22 cellular contexts compared by ENCODE assay signal in the genomic region with DNA sequence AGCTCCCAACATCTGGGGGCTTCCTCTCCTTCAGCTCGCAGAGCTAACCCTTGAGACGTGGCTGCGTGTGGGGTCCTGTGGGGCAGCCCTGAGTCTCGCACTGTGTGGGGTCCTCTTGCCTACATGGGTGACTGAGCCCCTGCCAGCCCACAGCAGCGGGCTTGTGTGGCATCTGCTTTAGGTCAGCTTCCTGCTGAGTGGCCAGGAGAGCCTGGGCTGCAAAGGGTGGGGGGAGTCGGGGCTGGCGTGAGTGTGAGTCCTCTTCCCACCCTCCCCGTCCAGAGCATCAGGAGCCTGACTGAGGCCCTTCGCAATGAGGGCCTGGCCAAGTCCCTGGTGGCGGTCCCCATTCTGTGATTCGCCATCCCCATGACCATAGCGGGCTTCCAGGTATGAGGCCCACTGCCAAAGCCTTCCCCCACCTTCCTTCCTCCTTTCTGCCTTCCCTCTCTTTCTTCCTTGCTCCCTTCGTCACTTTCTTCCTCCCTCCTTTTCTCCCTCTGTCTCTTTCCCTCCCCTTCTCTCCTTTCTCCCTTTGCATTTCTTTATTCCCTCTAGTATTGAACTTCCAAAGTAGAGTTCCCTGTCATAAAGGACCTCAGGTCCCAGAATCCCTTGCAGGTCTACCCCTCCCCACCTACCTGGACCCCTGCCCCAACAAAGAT.
DNase-seq lines count a peak whose midpoint lies in the region; ATAC-seq, FAIRE-seq and TF ChIP-seq lines count a peak whose summit lies in the region.
"Had no signal": no experiment of that assay in that cellular context is flagged by ENCODE, and none has a peak within 500 bp of the region (broad histone marks: within the 10 kb centered on the region; RNA-seq: fewer than 3 reads in every experiment).

No MANE protein-coding gene starts in this region.

- TF ChIP-seq POLR2A in H1 (IDR thresholded peaks at IDR 0.05; ENCODE audit: control extremely low read depth in 1 of 2, low read depth in 2 of 2, low read length in 2 of 2), result no peak

- H3K27ac ChIP-seq in H1 (ENCODE audit: low read depth, low read length) (no peak overlapping the region), neuronal stem cell (replicated peaks; ENCODE audit: low read length) (no peak overlapping the region)
- H3K27ac ChIP-seq: 22Rv1; A549; BLaER1 treated with 17β-estradiol and CSF1 and Interleukin-3, amounts not matched to agents 10 nM and 100 nM; C4-2B had no signal

- FAIRE-seq in H1 (lab: Jason Lieb, UNC), result no peak
- FAIRE-seq: A549, D721Med, G401.6, GM12891 had no signal

- H3K36me3 Mint-ChIP-seq in natural killer cell treated with Interleukin-12 subunit alpha and Interleukin-12 subunit beta and Interleukin-15 and Interleukin-18, amount 100 ng/mL, for 72 hours, result no peaks in the 10 kb centered on the region
- H3K36me3 Mint-ChIP-seq in natural killer cell, result no peaks in the 10 kb centered on the region
- H3K36me3 Mint-ChIP-seq: CD8-positive, alpha-beta T cell had no signal

- H4K20me1 ChIP-seq in H1 (replicated peaks in 1 of 2; ENCODE audit: control insufficient read depth in 1 of 2, insufficient read depth in 2 of 2, low read length in 2 of 2), result no peaks in the 10 kb centered on the region
- H4K20me1 ChIP-seq: BLaER1 treated with 17β-estradiol and CSF1 and Interleukin-3, amounts not matched to agents 10 nM and 100 nM had no signal

- ATAC-seq in natural killer cell treated with Interleukin-12 subunit alpha and Interleukin-12 subunit beta and Interleukin-15 and Interleukin-18, amount 100 ng/mL, for 72 hours, result no peak
- ATAC-seq in natural killer cell (no peak), HG03460 (IDR thresholded peaks at IDR 0.05; ENCODE audit: unreplicated experiment) (no peak), GM19395 (IDR thresholded peaks at IDR 0.05; ENCODE audit: unreplicated experiment) (no peak), GM19035 (IDR thresholded peaks at IDR 0.05; ENCODE audit: unreplicated experiment) (no peak)
- ATAC-seq: A549; CD8-positive, alpha-beta T cell had no signal

- H3K4me1 Mint-ChIP-seq in natural killer cell treated with Interleukin-12 subunit alpha and Interleukin-12 subunit beta and Interleukin-15 and Interleukin-18, amount 100 ng/mL, for 72 hours (ENCODE audit: low read depth in 2 of 2), result no peaks in the 10 kb centered on the region
- peaks cover 0 to under 1% of the 10 kb centered on the region in 2 donors for H3K4me1 Mint-ChIP-seq in natural killer cell

- 88% methylated on average over 13 of the region's 13 CpGs; no CpG with 5 or more reads in 1 of the 2 experiments for WGBS in H1 (ENCODE audit: extremely low coverage in 1 of 2, insufficient coverage in 1 of 2, insufficient read length in 1 of 2, insufficient replicate concordance in 2 of 2, low coverage in 1 of 2, low lambda C conversion rate in 2 of 2, missing lambda C conversion rate in 1 of 2), 2 experiments
- WGBS in neuronal stem cell (ENCODE audit: extremely low coverage in 2 of 2, insufficient read length in 2 of 2, insufficient replicate concordance in 1 of 2), 2 donors, result no CpG with 5 or more reads among the region's 13 CpGs

- 0 out of 2 replicates have a peak overlapping the region, but pooled peaks have one; percentile 6 for H2AK5ac ChIP-seq in H1 (ENCODE audit: low read depth, low read length)
- H2AK5ac ChIP-seq in neuronal stem cell (ENCODE audit: low read depth, low read length), result no peak overlapping the region

- H3K56ac ChIP-seq in H1 (replicated peaks; ENCODE audit: insufficient read length, low read depth, low read length), result no peak overlapping the region

- H3K27me3 ChIP-seq in H1 (replicated peaks in 1 of 4; ENCODE audit: control insufficient read depth in 3 of 4, extremely low read depth in 1 of 4, insufficient read depth in 3 of 4, low read length in 3 of 4) (no peaks in the 10 kb centered on the region), neuronal stem cell (ENCODE audit: control insufficient read depth in 3 of 3, insufficient read depth in 3 of 3, low read depth in 1 of 3, low read length in 3 of 3) (peaks cover 0 to 33% (median 0%) of the 10 kb centered on the region in 3 experiments)
- H3K27me3 ChIP-seq: BLaER1 treated with 17β-estradiol and CSF1 and Interleukin-3, amounts not matched to agents 10 nM and 100 nM had no signal

- H3K4me3 ChIP-seq in H1 (ENCODE audit: extremely low read depth in 1 of 4, insufficient read depth in 2 of 4, low read depth in 3 of 4, low read length in 4 of 4), result no peak overlapping the region
- no peak overlapping the region for H3K4me3 ChIP-seq in neuronal stem cell (ENCODE audit: low read length in 2 of 2)
- H3K4me3 ChIP-seq: A549; BLaER1 treated with 17β-estradiol and CSF1 and Interleukin-3, amounts not matched to agents 10 nM and 100 nM had no signal

- H2BK20ac ChIP-seq in H1 (ENCODE audit: low read length), result no peak overlapping the region

- DNase-seq in natural killer cell treated with Interleukin-12 subunit alpha and Interleukin-12 subunit beta and Interleukin-15 and Interleukin-18, amount 100 ng/mL, for 72 hours (ENCODE audit: low spot score), result peak; percentile 54
- no peak for DNase-seq in natural killer cell
- no peak for DNase-seq in H1 (ENCODE audit: low read depth in 1 of 2, low spot score in 2 of 2)
- DNase-seq in neuronal stem cell (ENCODE audit: low spot score), result no peak
- DNase-seq: AML-193; Caco-2; Calu3; CD4-positive, alpha-beta T cell; CD8-positive, alpha-beta T cell; DMS79 treated with DMSO at 0.1 percent for 48 hours; GF-D8 had no signal

- H3K79me1 ChIP-seq in H1 (ENCODE audit: low read depth, low read length) (no peaks in the 10 kb centered on the region), neuronal stem cell (ENCODE audit: low read depth, low read length) (no peaks in the 10 kb centered on the region)

- H3K18ac ChIP-seq in H1 (ENCODE audit: extremely low read depth, low read length) (no peak overlapping the region), neuronal stem cell (ENCODE audit: low read length) (peak overlapping the region; percentile 29)

- CTCF ChIA-PET in H1 (lab: Charles Lee; ENCODE audit: partially characterized antibody), result interaction anchor here (0.7 to 2.6 kb wide), 6 partner anchors 14 to 165 kb away, joined by 3 to 10 read pairs (median 4); a partner anchor contains a TSS

- TF ChIP-seq RAD21 in H1 (IDR thresholded peaks at IDR 0.05 in 1 of 2, conservative IDR thresholded peaks at IDR 0.05 in 1 of 2; ENCODE audit: low read depth in 2 of 2, low read length in 2 of 2), result no peak

- H2BK5ac ChIP-seq in H1 (ENCODE audit: low read depth, low read length) (no peak overlapping the region), neuronal stem cell (ENCODE audit: low read length) (no peak overlapping the region)

- POLR2A ChIA-PET in H1 (lab: Charles Lee; ENCODE audit: partially characterized antibody), result no interaction called here

- no peak overlapping the region for H4K5ac ChIP-seq in H1 (ENCODE audit: insufficient read length, low read depth, low read length)

- H3K36me3 ChIP-seq in H1 (ENCODE audit: control insufficient read depth in 2 of 4, insufficient read depth in 4 of 4, low read length in 3 of 4) (no peaks in the 10 kb centered on the region), neuronal stem cell (replicated peaks in 1 of 2; ENCODE audit: control insufficient read depth in 2 of 2, insufficient read depth in 2 of 2, low read length in 2 of 2) (no peaks in the 10 kb centered on the region)
- H3K36me3 ChIP-seq: BLaER1 treated with 17β-estradiol and CSF1 and Interleukin-3, amounts not matched to agents 10 nM and 100 nM had no signal

- no peak for TF ChIP-seq EP300 in H1 (IDR thresholded peaks at IDR 0.05; ENCODE audit: borderline replicate concordance in 1 of 2, low read depth in 2 of 2, low read length in 2 of 2)

- H3K9ac ChIP-seq in H1 (replicated peaks in 1 of 4; ENCODE audit: extremely low read depth in 1 of 4, low read depth in 3 of 4, low read length in 3 of 4) (no peak overlapping the region), neuronal stem cell (ENCODE audit: low read depth, low read length, poor library complexity) (no peak overlapping the region)
- H3K9ac ChIP-seq: BLaER1 treated with 17β-estradiol and CSF1 and Interleukin-3, amounts not matched to agents 10 nM and 100 nM had no signal

- H3K79me2 ChIP-seq in H1 (ENCODE audit: control insufficient read depth in 1 of 2, insufficient read depth in 2 of 2, low read length in 2 of 2), result no peaks in the 10 kb centered on the region

- H2BK15ac ChIP-seq in H1 (ENCODE audit: low read length) (no peak overlapping the region), neuronal stem cell (ENCODE audit: low read length) (no peak overlapping the region)

- no peak overlapping the region for H3K4ac ChIP-seq in H1 (replicated peaks; ENCODE audit: insufficient read length, low read depth, low read length)
- no peak overlapping the region for H3K4ac ChIP-seq in neuronal stem cell (ENCODE audit: low read length)

- H3K27me3 Mint-ChIP-seq in natural killer cell treated with Interleukin-12 subunit alpha and Interleukin-12 subunit beta and Interleukin-15 and Interleukin-18, amount 100 ng/mL, for 72 hours, result peaks cover 7 to 18% of the 10 kb centered on the region in 2 donors
- H3K27me3 Mint-ChIP-seq in natural killer cell (ENCODE audit: low read depth in 2 of 2), result peaks cover 0 to 6% of the 10 kb centered on the region in 2 donors

- no peak overlapping the region for H2AFZ ChIP-seq in H1 (ENCODE audit: low read length)
- H2AFZ ChIP-seq in neuronal stem cell (ENCODE audit: low read length), result no peak overlapping the region

- no peak for TF ChIP-seq CTCF in natural killer cell (IDR thresholded peaks at IDR 0.05)
- TF ChIP-seq CTCF in H1 (IDR thresholded peaks at IDR 0.05; ENCODE audit: control extremely low read depth in 1 of 3, insufficient read depth in 1 of 3, low read depth in 1 of 3, low read length in 3 of 3), result no peak

- H3K23me2 ChIP-seq in H1 (ENCODE audit: low read depth, low read length), result no peaks in the 10 kb centered on the region

- H3K4me1 ChIP-seq in H1 (replicated peaks in 1 of 4; ENCODE audit: control insufficient read depth in 3 of 4, insufficient read depth in 4 of 4, low read length in 3 of 4), result peaks cover 0 to 6% (median 1%) of the 10 kb centered on the region in 4 experiments; a peak in 3 of 7 replicates
- H3K4me1 ChIP-seq in neuronal stem cell (ENCODE audit: control insufficient read depth in 2 of 2, insufficient read depth in 1 of 2, low read depth in 1 of 2, low read length in 2 of 2), result peaks cover 0 to 2% of the 10 kb centered on the region in 2 donors
- H3K4me1 ChIP-seq: A549, Caco-2 had no signal

- H3K23ac ChIP-seq in H1 (ENCODE audit: insufficient read length), result no peak overlapping the region
- H3K23ac ChIP-seq in neuronal stem cell (ENCODE audit: low read depth, low read length, poor library complexity), result no peak overlapping the region

- H4K8ac ChIP-seq in H1 (ENCODE audit: extremely low read depth, insufficient read depth, low read length) (no peak overlapping the region), neuronal stem cell (ENCODE audit: low read depth, low read length) (no peak overlapping the region)

- H3K9me3 Mint-ChIP-seq in natural killer cell treated with Interleukin-12 subunit alpha and Interleukin-12 subunit beta and Interleukin-15 and Interleukin-18, amount 100 ng/mL, for 72 hours, result no peaks in the 10 kb centered on the region
- no peaks in the 10 kb centered on the region for H3K9me3 Mint-ChIP-seq in natural killer cell
- H3K9me3 Mint-ChIP-seq: CD4-positive, alpha-beta T cell; CD8-positive, alpha-beta T cell had no signal

- H3K4me2 ChIP-seq in H1 (ENCODE audit: insufficient read depth in 1 of 2, low read depth in 2 of 2, low read length in 2 of 2) (no peak overlapping the region), neuronal stem cell (ENCODE audit: insufficient read depth, low read length, poor library complexity, severe bottlenecking) (no peak overlapping the region)
- H3K4me2 ChIP-seq: A549 had no signal

- H4K91ac ChIP-seq in H1 (replicated peaks; ENCODE audit: insufficient read length, low read length), result peak overlapping the region; percentile 13
- H4K91ac ChIP-seq in neuronal stem cell (ENCODE audit: low read depth, low read length, poor library complexity), result no peak overlapping the region

- intact Hi-C loops in natural killer cell (cut with micrococcal nuclease), result no loop called here

- H2BK120ac ChIP-seq in H1 (replicated peaks; ENCODE audit: low read depth, low read length) (no peak overlapping the region), neuronal stem cell (ENCODE audit: low read depth, low read length) (no peak overlapping the region)

- H3K14ac ChIP-seq in H1 (ENCODE audit: insufficient read length) (no peak overlapping the region), neuronal stem cell (ENCODE audit: low read length) (no peak overlapping the region)

- no peaks in the 10 kb centered on the region for H3K9me3 ChIP-seq in H1 (ENCODE audit: insufficient read depth in 2 of 2, low read depth in 1 of 2, low read length in 1 of 2)
- H3K9me3 ChIP-seq in neuronal stem cell (replicated peaks in 1 of 2; ENCODE audit: control insufficient read depth in 2 of 2, insufficient read depth in 1 of 2, low read depth in 1 of 2, low read length in 2 of 2), result no peaks in the 10 kb centered on the region
- H3K9me3 ChIP-seq: A549; BLaER1 treated with 17β-estradiol and CSF1 and Interleukin-3, amounts not matched to agents 10 nM and 100 nM; Caco-2 had no signal

- H2BK12ac ChIP-seq in H1 (ENCODE audit: low read depth, low read length), result no peak overlapping the region
- H2BK12ac ChIP-seq in neuronal stem cell (ENCODE audit: low read length), result no peak overlapping the region

- no peak overlapping the region for H3K27ac Mint-ChIP-seq in natural killer cell treated with Interleukin-12 subunit alpha and Interleukin-12 subunit beta and Interleukin-15 and Interleukin-18, amount 100 ng/mL, for 72 hours
- H3K27ac Mint-ChIP-seq in natural killer cell, result no peak overlapping the region
- H3K27ac Mint-ChIP-seq: B cell; CD4-positive, alpha-beta T cell; CD8-positive, alpha-beta T cell had no signal

- H3K4me3 Mint-ChIP-seq in natural killer cell treated with Interleukin-12 subunit alpha and Interleukin-12 subunit beta and Interleukin-15 and Interleukin-18, amount 100 ng/mL, for 72 hours, result no peak overlapping the region
- H3K4me3 Mint-ChIP-seq in natural killer cell, result no peak overlapping the region
- H3K4me3 Mint-ChIP-seq: B cell; CD4-positive, alpha-beta T cell; CD8-positive, alpha-beta T cell had no signal
